Comparison of ENCODE assay signal across 28 cellular contexts in genomic region chr3:49401758-49402157, GRCh38. TPM values are rescaled to one million over a fixed set of nuclear protein-coding genes. Genes with fewer than 3 reads are reported as not detected.
DNase-seq lines count a peak whose midpoint lies in the region; ATAC-seq and TF ChIP-seq lines count a peak whose summit lies in the region.
"Had no signal": no experiment of that assay in that cellular context is flagged by ENCODE, and none has a peak within 500 bp of the region (broad histone marks: within the 10 kb centered on the region; RNA-seq: fewer than 3 reads in every experiment).

No MANE protein-coding gene starts in this region.

- H3K4me3 Mint-ChIP-seq in activated CD8-positive, alpha-beta T cell treated with anti-CD3 and anti-CD28 coated beads for 36 hours, result no peak overlapping the region
- H3K4me3 Mint-ChIP-seq in activated CD8-positive, alpha-beta T cell treated with anti-CD3 and anti-CD28 coated beads, Interleukin-2, amount 10 ng/mL, durations not matched to agents 7 days and 5 days, result no peak overlapping the region
- H3K4me3 Mint-ChIP-seq in dendritic cell treated with granulocyte-macrophage colony-stimulating factor and Interleukin-4, amounts not matched to agents 40 ng/mL and 50 ng/mL, for 4 days, result no peak overlapping the region
- H3K4me3 Mint-ChIP-seq in activated CD4-positive, alpha-beta memory T cell treated with anti-CD3 and anti-CD28 coated beads for 36 hours, result no peak overlapping the region
- H3K4me3 Mint-ChIP-seq: activated T-helper 1 cell treated with anti-CD3 and anti-CD28 coated beads, Interleukin-12 subunit alpha, Interleukin-12 subunit beta, Interleukin-2, Interleukin-4 antibody, amounts not matched to agents 30 ng/mL and 10 ng/mL and 1 ng/mL, durations not matched to agents 14 hours and 24 hours and 36 hours; T-cell had no signal

- no peaks in the 10 kb centered on the region for H3K36me3 ChIP-seq in thyroid gland
- H3K36me3 ChIP-seq: gastrocnemius medialis had no signal

- H3K4me1 Mint-ChIP-seq in activated CD8-positive, alpha-beta T cell treated with anti-CD3 and anti-CD28 coated beads for 36 hours (ENCODE audit: low read depth), result peaks cover 52% of the 10 kb centered on the region
- H3K4me1 Mint-ChIP-seq in activated CD8-positive, alpha-beta T cell treated with anti-CD3 and anti-CD28 coated beads, Interleukin-2, amount 10 ng/mL, durations not matched to agents 7 days and 5 days (ENCODE audit: low read depth), result peaks cover 48% of the 10 kb centered on the region
- H3K4me1 Mint-ChIP-seq in dendritic cell treated with granulocyte-macrophage colony-stimulating factor and Interleukin-4, amounts not matched to agents 40 ng/mL and 50 ng/mL, for 4 days (ENCODE audit: low read depth), result peaks cover 59% of the 10 kb centered on the region
- peaks cover 62% of the 10 kb centered on the region for H3K4me1 Mint-ChIP-seq in activated CD4-positive, alpha-beta memory T cell treated with anti-CD3 and anti-CD28 coated beads for 36 hours (ENCODE audit: low read depth)

- peaks cover 51 to 81% of the 10 kb centered on the region in 2 donors for H3K4me1 ChIP-seq in thyroid gland

- peak overlapping the region in 2 of 3 donors; percentile 16 to 66 for H3K27ac ChIP-seq in thyroid gland
- H3K27ac ChIP-seq: A549, right lobe of liver, SJCRH30 had no signal

- CTCF ChIA-PET in activated CD8-positive, alpha-beta T cell treated with anti-CD3 and anti-CD28 coated beads for 36 hours (lab: Charles Lee), result interaction anchor here (0.8 kb wide), 1 partner anchor 62 kb away, joined by 3 read pairs; the partner anchor contains the start of gene USP4
- CTCF ChIA-PET in activated CD8-positive, alpha-beta T cell treated with anti-CD3 and anti-CD28 coated beads, Interleukin-2, amount 10 ng/mL, durations not matched to agents 7 days and 5 days (lab: Charles Lee), result no interaction called here
- CTCF ChIA-PET in activated CD4-positive, alpha-beta memory T cell treated with anti-CD3 and anti-CD28 coated beads for 36 hours (lab: Charles Lee), result no interaction called here

- H3K4me3 ChIP-seq in thyroid gland (replicated peaks in 1 of 3), result no peak overlapping the region
- H3K4me3 ChIP-seq: A549, gastrocnemius medialis, right lobe of liver, SJCRH30 had no signal

- no peaks in the 10 kb centered on the region for H3K27me3 ChIP-seq in thyroid gland
- H3K27me3 ChIP-seq: gastrocnemius medialis, right lobe of liver, SJCRH30 had no signal

- no peak for TF ChIP-seq CTCF in activated CD8-positive, alpha-beta T cell treated with anti-CD3 and anti-CD28 coated beads for 36 hours (IDR thresholded peaks at IDR 0.05)
- no peak for TF ChIP-seq CTCF in thyroid gland (IDR thresholded peaks at IDR 0.05)

- POLR2A ChIA-PET in activated CD8-positive, alpha-beta T cell treated with anti-CD3 and anti-CD28 coated beads for 36 hours (lab: Charles Lee), result interaction anchor here (1.1 kb wide), 1 partner anchor 92 kb away, joined by 3 read pairs; no protein-coding TSS in a partner anchor
- POLR2A ChIA-PET in activated CD8-positive, alpha-beta T cell treated with anti-CD3 and anti-CD28 coated beads, Interleukin-2, amount 10 ng/mL, durations not matched to agents 7 days and 5 days (lab: Charles Lee), result interaction anchor here (0.7 to 1.3 kb wide), 3 partner anchors 10 to 155 kb away, joined by 3 read pairs; partner anchors contain the start of gene RHOA
- POLR2A ChIA-PET in activated CD4-positive, alpha-beta memory T cell treated with anti-CD3 and anti-CD28 coated beads for 36 hours (lab: Charles Lee), result interaction anchor here (0.6 kb wide), 1 partner anchor 17 kb away, joined by 3 read pairs; no protein-coding TSS in a partner anchor

- intact Hi-C loops in activated CD8-positive, alpha-beta T cell treated with anti-CD3 and anti-CD28 coated beads for 36 hours (cut with micrococcal nuclease), result no loop called here
- intact Hi-C loops in dendritic cell treated with granulocyte-macrophage colony-stimulating factor and Interleukin-4, amounts not matched to agents 40 ng/mL and 50 ng/mL, for 4 days (cut with micrococcal nuclease), result no loop called here
- intact Hi-C loops in thyroid gland (cut with DNase I), result no loop called here
- intact Hi-C loops in activated CD4-positive, alpha-beta memory T cell treated with anti-CD3 and anti-CD28 coated beads for 36 hours (cut with micrococcal nuclease), result no loop called here

- peaks cover 49% of the 10 kb centered on the region for H3K36me3 Mint-ChIP-seq in activated CD8-positive, alpha-beta T cell treated with anti-CD3 and anti-CD28 coated beads for 36 hours (ENCODE audit: low read depth)
- peaks cover 54% of the 10 kb centered on the region for H3K36me3 Mint-ChIP-seq in activated CD8-positive, alpha-beta T cell treated with anti-CD3 and anti-CD28 coated beads, Interleukin-2, amount 10 ng/mL, durations not matched to agents 7 days and 5 days (ENCODE audit: low read depth)
- peaks cover 77% of the 10 kb centered on the region for H3K36me3 Mint-ChIP-seq in dendritic cell treated with granulocyte-macrophage colony-stimulating factor and Interleukin-4, amounts not matched to agents 40 ng/mL and 50 ng/mL, for 4 days (ENCODE audit: low read depth)
- H3K36me3 Mint-ChIP-seq in activated CD4-positive, alpha-beta memory T cell treated with anti-CD3 and anti-CD28 coated beads for 36 hours, result peaks cover 18% of the 10 kb centered on the region

- no peaks in the 10 kb centered on the region for H3K9me3 Mint-ChIP-seq in activated CD8-positive, alpha-beta T cell treated with anti-CD3 and anti-CD28 coated beads for 36 hours
- H3K9me3 Mint-ChIP-seq in activated CD8-positive, alpha-beta T cell treated with anti-CD3 and anti-CD28 coated beads, Interleukin-2, amount 10 ng/mL, durations not matched to agents 7 days and 5 days (ENCODE audit: insufficient read depth), result no peaks in the 10 kb centered on the region
- H3K9me3 Mint-ChIP-seq in dendritic cell treated with granulocyte-macrophage colony-stimulating factor and Interleukin-4, amounts not matched to agents 40 ng/mL and 50 ng/mL, for 4 days, result no peaks in the 10 kb centered on the region
- H3K9me3 Mint-ChIP-seq in activated CD4-positive, alpha-beta memory T cell treated with anti-CD3 and anti-CD28 coated beads for 36 hours, result no peaks in the 10 kb centered on the region
- H3K9me3 Mint-ChIP-seq: activated T-helper 1 cell treated with anti-CD3 and anti-CD28 coated beads, Interleukin-12 subunit alpha, Interleukin-12 subunit beta, Interleukin-2, Interleukin-4 antibody, amounts not matched to agents 30 ng/mL and 10 ng/mL and 1 ng/mL, durations not matched to agents 14 hours and 24 hours and 36 hours; T-cell had no signal

- no peak for DNase-seq in activated CD8-positive, alpha-beta T cell treated with anti-CD3 and anti-CD28 coated beads for 36 hours
- no peak for DNase-seq in activated CD8-positive, alpha-beta T cell treated with anti-CD3 and anti-CD28 coated beads, Interleukin-2, amount 10 ng/mL, durations not matched to agents 7 days and 5 days
- peak; percentile 84 for DNase-seq in DMS79 treated with DMSO at 0.1 percent for 48 hours (lab: John Stamatoyannopoulos, UW)
- peak; percentile 70 to 80 for DNase-seq in thyroid gland
- no peak for DNase-seq in activated CD4-positive, alpha-beta memory T cell treated with anti-CD3 and anti-CD28 coated beads for 36 hours
- DNase-seq in NCI-H226, result no peak
- DNase-seq: activated naive CD4-positive, alpha-beta T cell treated with anti-CD3 and anti-CD28 coated beads, Interleukin-2, amount 50 U/mL, for 16 hours; anterior cingulate cortex; central memory CD4-positive, alpha-beta T cell; dermis blood vessel endothelial cell; gastrocnemius medialis; hippocampal formation; IMR-90; NCI-H1105; NCI-H2107; NCI-H524 treated with DMSO at 0.1 percent for 48 hours; SJCRH30; stimulated activated CD4-positive, alpha-beta T cell treated with anti-CD3 and anti-CD28 coated beads, Interleukin-12 subunit alpha, Interleukin-12 subunit beta, amount 100 ng/mL, for 4 hours; stimulated activated CD4-positive, alpha-beta T cell treated with anti-CD3 and anti-CD28 coated beads, Interleukin-4, amount 100 ng/mL, for 24 hours; stimulated activated naive CD4-positive, alpha-beta T cell treated with Interleukin-2 at 50 U/mL for 16 hours; T-cell had no signal

- no peaks in the 10 kb centered on the region for H3K9me3 ChIP-seq in thyroid gland
- H3K9me3 ChIP-seq: A549, gastrocnemius medialis, right lobe of liver, SJCRH30 had no signal

- no peaks in the 10 kb centered on the region for H3K27me3 Mint-ChIP-seq in activated CD8-positive, alpha-beta T cell treated with anti-CD3 and anti-CD28 coated beads for 36 hours
- no peaks in the 10 kb centered on the region for H3K27me3 Mint-ChIP-seq in activated CD8-positive, alpha-beta T cell treated with anti-CD3 and anti-CD28 coated beads, Interleukin-2, amount 10 ng/mL, durations not matched to agents 7 days and 5 days (ENCODE audit: low read depth)
- no peaks in the 10 kb centered on the region for H3K27me3 Mint-ChIP-seq in dendritic cell treated with granulocyte-macrophage colony-stimulating factor and Interleukin-4, amounts not matched to agents 40 ng/mL and 50 ng/mL, for 4 days
- H3K27me3 Mint-ChIP-seq in activated CD4-positive, alpha-beta memory T cell treated with anti-CD3 and anti-CD28 coated beads for 36 hours, result no peaks in the 10 kb centered on the region
- H3K27me3 Mint-ChIP-seq: T-cell had no signal

- peak overlapping the region; percentile 78 for H3K27ac Mint-ChIP-seq in activated CD8-positive, alpha-beta T cell treated with anti-CD3 and anti-CD28 coated beads for 36 hours
- no peak overlapping the region for H3K27ac Mint-ChIP-seq in activated CD8-positive, alpha-beta T cell treated with anti-CD3 and anti-CD28 coated beads, Interleukin-2, amount 10 ng/mL, durations not matched to agents 7 days and 5 days
- peak overlapping the region; percentile 73 for H3K27ac Mint-ChIP-seq in dendritic cell treated with granulocyte-macrophage colony-stimulating factor and Interleukin-4, amounts not matched to agents 40 ng/mL and 50 ng/mL, for 4 days
- H3K27ac Mint-ChIP-seq in activated CD4-positive, alpha-beta memory T cell treated with anti-CD3 and anti-CD28 coated beads for 36 hours, result no peak overlapping the region

- WGBS in thyroid gland, 2 donors, result 24 to 45% methylated on average over 2 of the region's 2 CpGs

- no peak for TF ChIP-seq POLR2A in thyroid gland (IDR thresholded peaks at IDR 0.05)

- no peak for ATAC-seq in activated CD8-positive, alpha-beta T cell treated with anti-CD3 and anti-CD28 coated beads for 36 hours
- no peak for ATAC-seq in activated CD8-positive, alpha-beta T cell treated with anti-CD3 and anti-CD28 coated beads, Interleukin-2, amount 10 ng/mL, durations not matched to agents 7 days and 5 days
- ATAC-seq in HG02973 (IDR thresholded peaks at IDR 0.05; ENCODE audit: unreplicated experiment), result no peak
- ATAC-seq: A549; activated CD4-positive, CD25-positive, alpha-beta regulatory T cell treated with anti-CD3 and anti-CD28 coated beads, Interleukin-2, amount 50 U/mL, for 24 hours; gastrocnemius medialis; left lobe of liver; right lobe of liver; T-cell had no signal

RNA-seq across cellular contexts. Expression of gene RHOA, which starts 10.0 kb away (rescaled TPM):
- 100 to 1,000 TPM; 432 to 437 TPM for total RNA-seq in activated CD8-positive, alpha-beta T cell treated with anti-CD3 and anti-CD28 coated beads for 36 hours
- total RNA-seq in activated CD8-positive, alpha-beta T cell treated with anti-CD3 and anti-CD28 coated beads, Interleukin-2, amount 10 ng/mL, durations not matched to agents 7 days and 5 days, result 100 to 1,000 TPM; 518 to 520 TPM
- total RNA-seq in thyroid gland, result 100 to 1,000 TPM; 437 to 789 (median 587) TPM
- 100 to 1,000 TPM; 497 to 514 TPM for total RNA-seq in activated CD4-positive, alpha-beta memory T cell treated with anti-CD3 and anti-CD28 coated beads for 36 hours

RNA-seq across cellular contexts. Expression of gene TCTA, which starts 10.5 kb away (rescaled TPM):
- 10 to 100 TPM; 10.4 to 12.4 TPM for total RNA-seq in activated CD8-positive, alpha-beta T cell treated with anti-CD3 and anti-CD28 coated beads for 36 hours
- total RNA-seq in activated CD8-positive, alpha-beta T cell treated with anti-CD3 and anti-CD28 coated beads, Interleukin-2, amount 10 ng/mL, durations not matched to agents 7 days and 5 days, result 10 to 100 TPM; 19.6 to 25.2 TPM
- total RNA-seq in thyroid gland, result 100 to 1,000 TPM in 2 of 4 donors, 10 to 100 TPM in 2; 50.4 to 177 (median 94.8) TPM
- total RNA-seq in activated CD4-positive, alpha-beta memory T cell treated with anti-CD3 and anti-CD28 coated beads for 36 hours, result 10 to 100 TPM in 1 of 2 experiments, 1 to 10 TPM in 1; 9.5 to 10.9 TPM

RNA-seq across cellular contexts. Expression of gene AMT, which starts 20.5 kb away (rescaled TPM):
- 1 to 10 TPM; 2.5 to 4.4 TPM for total RNA-seq in activated CD8-positive, alpha-beta T cell treated with anti-CD3 and anti-CD28 coated beads for 36 hours
- 1 to 10 TPM; 3.8 to 4.7 TPM for total RNA-seq in activated CD8-positive, alpha-beta T cell treated with anti-CD3 and anti-CD28 coated beads, Interleukin-2, amount 10 ng/mL, durations not matched to agents 7 days and 5 days
- 1 to 10 TPM; 3.5 to 7.9 (median 5.9) TPM for total RNA-seq in thyroid gland
- 1 to 10 TPM; 2.4 to 2.6 TPM for total RNA-seq in activated CD4-positive, alpha-beta memory T cell treated with anti-CD3 and anti-CD28 coated beads for 36 hours

RNA-seq across cellular contexts. Expression of gene NICN1, which starts 27.4 kb away (rescaled TPM):
- total RNA-seq in activated CD8-positive, alpha-beta T cell treated with anti-CD3 and anti-CD28 coated beads for 36 hours, result 10 to 100 TPM in 1 of 2 experiments, 1 to 10 TPM in 1; 8.6 to 11.1 TPM
- 10 to 100 TPM; 23.2 to 25.7 TPM for total RNA-seq in activated CD8-positive, alpha-beta T cell treated with anti-CD3 and anti-CD28 coated beads, Interleukin-2, amount 10 ng/mL, durations not matched to agents 7 days and 5 days
- 10 to 100 TPM; 10.7 to 20.9 (median 16.7) TPM for total RNA-seq in thyroid gland
- 10 to 100 TPM; 12.0 to 12.8 TPM for total RNA-seq in activated CD4-positive, alpha-beta memory T cell treated with anti-CD3 and anti-CD28 coated beads for 36 hours

RNA-seq across cellular contexts. Expression of gene GPX1, which starts 43.6 kb away (rescaled TPM):
- 100 to 1,000 TPM; 201 to 202 TPM for total RNA-seq in activated CD8-positive, alpha-beta T cell treated with anti-CD3 and anti-CD28 coated beads for 36 hours
- total RNA-seq in activated CD8-positive, alpha-beta T cell treated with anti-CD3 and anti-CD28 coated beads, Interleukin-2, amount 10 ng/mL, durations not matched to agents 7 days and 5 days, result 100 to 1,000 TPM; 115 to 119 TPM
- 100 to 1,000 TPM; 161 to 398 (median 226) TPM for total RNA-seq in thyroid gland
- 100 to 1,000 TPM; 176 to 177 TPM for total RNA-seq in activated CD4-positive, alpha-beta memory T cell treated with anti-CD3 and anti-CD28 coated beads for 36 hours

Comparison
In these comparisons a context has a peak if more than half of its experiments do, and no peak if none do; other contexts are left out.
1. H3K27ac Mint-ChIP-seq: peak in activated CD8-positive, alpha-beta T cell treated with anti-CD3 and anti-CD28 coated beads for 36 hours (single experiment) and dendritic cell treated with granulocyte-macrophage colony-stimulating factor and Interleukin-4, amounts not matched to agents 40 ng/mL and 50 ng/mL, for 4 days (single experiment); none in activated CD8-positive, alpha-beta T cell treated with anti-CD3 and anti-CD28 coated beads, Interleukin-2, amount 10 ng/mL, durations not matched to agents 7 days and 5 days (single experiment) and activated CD4-positive, alpha-beta memory T cell treated with anti-CD3 and anti-CD28 coated beads for 36 hours (single experiment).
2. DNase-seq: peak in DMS79 treated with DMSO at 0.1 percent for 48 hours (single experiment) and thyroid gland (2 of 2); none in activated CD8-positive, alpha-beta T cell treated with anti-CD3 and anti-CD28 coated beads for 36 hours (single experiment), activated CD8-positive, alpha-beta T cell treated with anti-CD3 and anti-CD28 coated beads, Interleukin-2, amount 10 ng/mL, durations not matched to agents 7 days and 5 days (single experiment), activated CD4-positive, alpha-beta memory T cell treated with anti-CD3 and anti-CD28 coated beads for 36 hours (single experiment) and NCI-H226 (single experiment).